In the genomic region with DNA sequence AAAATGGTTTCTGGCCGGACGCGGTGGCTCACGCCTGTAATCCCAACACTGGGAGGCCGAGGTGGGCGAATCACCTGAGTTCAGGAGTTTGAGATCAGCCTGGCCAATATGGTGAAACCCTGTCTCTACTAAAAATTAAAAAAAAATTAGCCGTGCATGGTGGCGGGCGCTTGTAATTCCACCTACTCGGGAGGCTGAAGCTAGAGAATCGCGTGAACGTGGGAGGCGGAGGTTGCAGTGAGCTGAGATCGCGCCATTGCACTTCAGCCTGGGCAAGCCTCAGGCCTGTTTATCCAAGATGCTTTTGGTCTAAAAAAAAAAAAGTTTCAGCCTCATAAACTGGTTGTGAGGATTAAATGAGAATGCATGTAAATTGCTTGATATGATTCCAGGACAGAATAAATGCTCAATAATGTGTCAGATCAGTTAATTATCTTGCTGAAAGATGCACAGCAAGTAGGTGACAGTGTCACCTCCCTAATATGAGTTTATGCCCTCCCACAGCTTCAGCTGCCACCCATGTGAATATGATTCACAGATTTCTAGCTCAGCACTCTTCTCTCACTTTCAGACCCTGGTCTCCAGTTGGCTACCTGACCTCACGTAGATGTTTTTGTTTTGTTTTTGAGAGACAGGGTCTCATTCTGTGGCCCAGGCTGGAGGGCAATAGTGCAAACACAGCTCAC, we compare ENCODE assay signal across 1 cellular context.
TF ChIP-seq lines count a peak whose summit lies in the region.

No MANE protein-coding gene starts in this region.

TF ChIP-seq in WTC11, 78 proteins besides CTCF, POLR2A, EP300 and RAD21 (continued from another document):
- TF ChIP-seq, protein P1, sequence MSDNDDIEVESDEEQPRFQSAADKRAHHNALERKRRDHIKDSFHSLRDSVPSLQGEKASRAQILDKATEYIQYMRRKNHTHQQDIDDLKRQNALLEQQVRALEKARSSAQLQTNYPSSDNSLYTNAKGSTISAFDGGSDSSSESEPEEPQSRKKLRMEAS (CRISPR knock-in tag; IDR thresholded peaks at IDR 0.05) = no peak
- TF ChIP-seq JUN (CRISPR knock-in tag; IDR thresholded peaks at IDR 0.05) (no peak), ZNF121 (CRISPR knock-in tag; IDR thresholded peaks at IDR 0.05) (no peak), FOXJ3 (CRISPR knock-in tag; IDR thresholded peaks at IDR 0.05; ENCODE audit: borderline replicate concordance) (no peak)
- TF ChIP-seq, protein P2, sequence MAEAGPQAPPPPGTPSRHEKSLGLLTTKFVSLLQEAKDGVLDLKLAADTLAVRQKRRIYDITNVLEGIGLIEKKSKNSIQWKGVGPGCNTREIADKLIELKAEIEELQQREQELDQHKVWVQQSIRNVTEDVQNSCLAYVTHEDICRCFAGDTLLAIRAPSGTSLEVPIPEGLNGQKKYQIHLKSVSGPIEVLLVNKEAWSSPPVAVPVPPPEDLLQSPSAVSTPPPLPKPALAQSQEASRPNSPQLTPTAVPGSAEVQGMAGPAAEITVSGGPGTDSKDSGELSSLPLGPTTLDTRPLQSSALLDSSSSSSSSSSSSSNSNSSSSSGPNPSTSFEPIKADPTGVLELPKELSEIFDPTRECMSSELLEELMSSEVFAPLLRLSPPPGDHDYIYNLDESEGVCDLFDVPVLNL (CRISPR knock-in tag; IDR thresholded peaks at IDR 0.05; ENCODE audit: borderline replicate concordance, low read depth) = no peak
